Comparison of ENCODE assay signal across 2 cellular contexts in genomic region chr19:1261863-1262686, GRCh38.
TF ChIP-seq lines count a peak whose summit lies in the region.

No MANE protein-coding gene starts in this region.

TF ChIP-seq in SK-N-SH, 30 proteins besides CTCF, POLR2A, EP300 and RAD21 (continued from another document):
- TF ChIP-seq, protein P1, sequence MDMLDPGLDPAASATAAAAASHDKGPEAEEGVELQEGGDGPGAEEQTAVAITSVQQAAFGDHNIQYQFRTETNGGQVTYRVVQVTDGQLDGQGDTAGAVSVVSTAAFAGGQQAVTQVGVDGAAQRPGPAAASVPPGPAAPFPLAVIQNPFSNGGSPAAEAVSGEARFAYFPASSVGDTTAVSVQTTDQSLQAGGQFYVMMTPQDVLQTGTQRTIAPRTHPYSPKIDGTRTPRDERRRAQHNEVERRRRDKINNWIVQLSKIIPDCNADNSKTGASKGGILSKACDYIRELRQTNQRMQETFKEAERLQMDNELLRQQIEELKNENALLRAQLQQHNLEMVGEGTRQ (IDR thresholded peaks at IDR 0.05; ENCODE audit: borderline replicate concordance, low read depth, low read length) = no peak
- no peak for TF ChIP-seq ELF1 (IDR thresholded peaks at IDR 0.05)
- TF ChIP-seq NFIC (IDR thresholded peaks at IDR 0.05; ENCODE audit: borderline replicate concordance) = no peak
- TF ChIP-seq TEAD4 (IDR thresholded peaks at IDR 0.05; ENCODE audit: borderline replicate concordance, insufficient read depth) = no peak
- TF ChIP-seq EZH2phosphoT487 (IDR thresholded peaks at IDR 0.05; ENCODE audit: borderline replicate concordance, low read depth) = no peak
- TF ChIP-seq GABPA (IDR thresholded peaks at IDR 0.05; ENCODE audit: low read depth) = no peak
- TF ChIP-seq FOXM1 (IDR thresholded peaks at IDR 0.05; ENCODE audit: low read depth) = no peak
- no peak for TF ChIP-seq CHD2 (IDR thresholded peaks at IDR 0.05; ENCODE audit: low read length, partially characterized antibody)

TF ChIP-seq in SK-N-SH treated with all-trans-retinoic acid at 6 μM for 48 hours, 23 proteins besides CTCF, POLR2A, EP300 and RAD21 (continued from another document):
- TF ChIP-seq ZC3H10 (CRISPR knock-in tag; IDR thresholded peaks at IDR 0.05) (no peak), ZFP30 (CRISPR knock-in tag; IDR thresholded peaks at IDR 0.05) (no peak), ESRRG (CRISPR knock-in tag; IDR thresholded peaks at IDR 0.05) (no peak), TSHZ2 (CRISPR knock-in tag; IDR thresholded peaks at IDR 0.05) (no peak), TCF4 (CRISPR knock-in tag; IDR thresholded peaks at IDR 0.05; ENCODE audit: borderline replicate concordance) (no peak)
TF ChIP-seq in SK-N-SH treated with all-trans-retinoic acid at 6 μM for 48 hours: peak in this region for 0.
